In genomic region chr22:41770715-41771452, GRCh38 we compare ENCODE assay signal across 26 cellular contexts. TPM values are rescaled to one million over a fixed set of nuclear protein-coding genes. Genes with fewer than 3 reads are reported as not detected.
A peak's percentile ranks its signal among the peaks of the same experiment; 100 is the strongest.
DNase-seq lines count a peak whose midpoint lies in the region; ATAC-seq, FAIRE-seq and TF ChIP-seq lines count a peak whose summit lies in the region.
"Had no signal": no experiment of that assay in that cellular context is flagged by ENCODE, and none has a peak within 500 bp of the region (broad histone marks: within the 10 kb centered on the region; RNA-seq: fewer than 3 reads in every experiment).

No MANE protein-coding gene starts in this region.

- no peaks in the 10 kb centered on the region for H3K36me3 Mint-ChIP-seq in activated CD4-positive, alpha-beta memory T cell treated with anti-CD3 and anti-CD28 coated beads for 36 hours
- no peaks in the 10 kb centered on the region for H3K36me3 Mint-ChIP-seq in activated CD4-positive, alpha-beta memory T cell treated with anti-CD3 and anti-CD28 coated beads, Interleukin-2, amount 10 ng/mL, durations not matched to agents 7 days and 5 days (ENCODE audit: low read depth)
- H3K36me3 Mint-ChIP-seq in naive thymus-derived CD4-positive, alpha-beta T cell: no peaks in the 10 kb centered on the region
- H3K36me3 Mint-ChIP-seq: brain, mesothelial cell of epicardium, natural killer cell, type B pancreatic cell had no signal

- WGBS in K562 (ENCODE audit: insufficient coverage, low coverage, missing lambda C conversion rate): 3% methylated on average over 5 of the region's 5 CpGs
- WGBS in esophagus muscularis mucosa: 86% methylated on average over 5 of the region's 5 CpGs

- H3K27me3 Mint-ChIP-seq in activated CD4-positive, alpha-beta memory T cell treated with anti-CD3 and anti-CD28 coated beads for 36 hours: no peaks in the 10 kb centered on the region
- H3K27me3 Mint-ChIP-seq in activated CD4-positive, alpha-beta memory T cell treated with anti-CD3 and anti-CD28 coated beads, Interleukin-2, amount 10 ng/mL, durations not matched to agents 7 days and 5 days: no peaks in the 10 kb centered on the region
- H3K27me3 Mint-ChIP-seq in naive thymus-derived CD4-positive, alpha-beta T cell: no peaks in the 10 kb centered on the region
- H3K27me3 Mint-ChIP-seq: activated naive CD8-positive, alpha-beta T cell treated with anti-CD3 and anti-CD28 coated beads, Interleukin-2, amount 50 U/mL, for 24 hours; effector memory CD8-positive, alpha-beta T cell; type B pancreatic cell had no signal

- H3K9me3 ChIP-seq in HEK293 (ENCODE audit: control insufficient read depth, insufficient read depth, low read depth, low read length) (no peaks in the 10 kb centered on the region), K562 (replicated peaks; ENCODE audit: control insufficient read depth, insufficient read depth, low read depth, low read length) (no peaks in the 10 kb centered on the region), esophagus muscularis mucosa (no peaks in the 10 kb centered on the region)
- no peaks in the 10 kb centered on the region for H3K9me3 ChIP-seq in naive thymus-derived CD4-positive, alpha-beta T cell (ENCODE audit: control insufficient read depth in 2 of 3, low read length in 3 of 3)
- H3K9me3 ChIP-seq: BLaER1, stomach had no signal

- peak overlapping the region; percentile 69 for H3K27ac Mint-ChIP-seq in activated CD4-positive, alpha-beta memory T cell treated with anti-CD3 and anti-CD28 coated beads for 36 hours
- no peak overlapping the region for H3K27ac Mint-ChIP-seq in activated CD4-positive, alpha-beta memory T cell treated with anti-CD3 and anti-CD28 coated beads, Interleukin-2, amount 10 ng/mL, durations not matched to agents 7 days and 5 days
- H3K27ac Mint-ChIP-seq in naive thymus-derived CD4-positive, alpha-beta T cell: no peak overlapping the region
- H3K27ac Mint-ChIP-seq: activated naive CD8-positive, alpha-beta T cell treated with anti-CD3 and anti-CD28 coated beads, Interleukin-2, amount 50 U/mL, for 24 hours; activated T-helper 2 cell treated with anti-CD3 and anti-CD28 coated beads, Interferon-gamma antibody, Interleukin-2, Interleukin-4, amounts not matched to agents 10 μg/mL and 5 μg/mL and 100 μg/mL, durations not matched to agents 14 hours and 24 hours and 36 hours; brain; effector memory CD8-positive, alpha-beta T cell; mesothelial cell of epicardium; natural killer cell; type B pancreatic cell had no signal

- H3K9me3 Mint-ChIP-seq in activated CD4-positive, alpha-beta memory T cell treated with anti-CD3 and anti-CD28 coated beads for 36 hours: no peaks in the 10 kb centered on the region
- H3K9me3 Mint-ChIP-seq in activated CD4-positive, alpha-beta memory T cell treated with anti-CD3 and anti-CD28 coated beads, Interleukin-2, amount 10 ng/mL, durations not matched to agents 7 days and 5 days: no peaks in the 10 kb centered on the region
- H3K9me3 Mint-ChIP-seq in naive thymus-derived CD4-positive, alpha-beta T cell: peaks cover 0 to 2% (median 0%) of the 10 kb centered on the region in 11 donors
- H3K9me3 Mint-ChIP-seq: activated naive CD8-positive, alpha-beta T cell treated with anti-CD3 and anti-CD28 coated beads, Interleukin-2, amount 50 U/mL, for 24 hours; activated T-helper 2 cell treated with anti-CD3 and anti-CD28 coated beads, Interferon-gamma antibody, Interleukin-2, Interleukin-4, amounts not matched to agents 10 μg/mL and 5 μg/mL and 100 μg/mL, durations not matched to agents 14 hours and 24 hours and 36 hours; brain; effector memory CD8-positive, alpha-beta T cell; mesothelial cell of epicardium; natural killer cell had no signal

- ATAC-seq in K562 (no peak), left colon (no peak)
- ATAC-seq in naive thymus-derived CD4-positive, alpha-beta T cell: peak; percentile 23
- ATAC-seq: activated naive CD8-positive, alpha-beta T cell treated with anti-CD3 and anti-CD28 coated beads, Interleukin-2, amount 50 U/mL, for 24 hours; effector memory CD8-positive, alpha-beta T cell; left lobe of liver; natural killer cell had no signal

- no peak for TF ChIP-seq POLR2A in K562 (conservative IDR thresholded peaks at IDR 0.05)
- TF ChIP-seq POLR2A in esophagus muscularis mucosa (IDR thresholded peaks at IDR 0.05; ENCODE audit: low read depth): no peak

- H3K79me2 ChIP-seq in K562 (ENCODE audit: control insufficient read depth, insufficient read depth, low read length): no peaks in the 10 kb centered on the region

- H3K27me3 ChIP-seq in K562 (ENCODE audit: control insufficient read depth in 2 of 2, insufficient read depth in 2 of 2, low read length in 2 of 2): peaks cover 0 to 2% of the 10 kb centered on the region in 2 experiments; a peak in 1 of 5 replicates
- no peaks in the 10 kb centered on the region for H3K27me3 ChIP-seq in naive thymus-derived CD4-positive, alpha-beta T cell (ENCODE audit: control insufficient read depth in 2 of 2, insufficient read depth in 2 of 2, low read length in 2 of 2)
- no peaks in the 10 kb centered on the region for H3K27me3 ChIP-seq in esophagus muscularis mucosa
- H3K27me3 ChIP-seq: BLaER1, stomach had no signal

- POLR2A ChIA-PET in activated CD4-positive, alpha-beta memory T cell treated with anti-CD3 and anti-CD28 coated beads for 36 hours (lab: Charles Lee): interaction anchor here (0.6 to 3.5 kb wide), 2 partner anchors 10 to 26 kb away, joined by 3 to 15 read pairs; no protein-coding TSS in a partner anchor
- POLR2A ChIA-PET in activated CD4-positive, alpha-beta memory T cell treated with anti-CD3 and anti-CD28 coated beads, Interleukin-2, amount 10 ng/mL, durations not matched to agents 7 days and 5 days (lab: Charles Lee): interaction anchor here (1.0 to 1.5 kb wide), 3 partner anchors 11 to 62 kb away, joined by 3 to 16 read pairs (median 9); partner anchors contain the start of genes CCDC134 and SREBF2
- POLR2A ChIA-PET in HEK293 (lab: Yijun Ruan, JAX) (no interaction called here), K562 (lab: Yijun Ruan, JAX) (interaction anchor here (0.6 to 1.1 kb wide), 3 partner anchors 23 to 215 kb away, joined by 3 to 5 read pairs (median 3); partner anchors contain the start of gene SNU13)
- POLR2A ChIA-PET in naive thymus-derived CD4-positive, alpha-beta T cell (lab: Charles Lee): no interaction called here

- no peak for TF ChIP-seq RAD21 in K562 (CRISPR knock-in tag; conservative IDR thresholded peaks at IDR 0.05 in 1 of 2, IDR thresholded peaks at IDR 0.05 in 1 of 2)

- H2AFZ ChIP-seq in K562 (ENCODE audit: low read depth, low read length): no peak overlapping the region

- TF ChIP-seq EP300 in K562 (IDR thresholded peaks at IDR 0.05; ENCODE audit: low read length) (no peak), esophagus muscularis mucosa (IDR thresholded peaks at IDR 0.05) (no peak)

- H4K20me1 ChIP-seq in K562 (replicated peaks; ENCODE audit: control insufficient read depth, insufficient read depth, low read length): no peaks in the 10 kb centered on the region
- H4K20me1 ChIP-seq: BLaER1 had no signal

- CTCF ChIA-PET in activated CD4-positive, alpha-beta memory T cell treated with anti-CD3 and anti-CD28 coated beads for 36 hours (lab: Charles Lee): interaction anchor here (1.0 to 1.5 kb wide), 2 partner anchors 8 to 24 kb away, joined by 3 to 5 read pairs; no protein-coding TSS in a partner anchor
- CTCF ChIA-PET in activated CD4-positive, alpha-beta memory T cell treated with anti-CD3 and anti-CD28 coated beads, Interleukin-2, amount 10 ng/mL, durations not matched to agents 7 days and 5 days (lab: Charles Lee): interaction anchor here (0.7 to 1.9 kb wide), 3 partner anchors 10 to 73 kb away, joined by 3 to 7 read pairs (median 3); no protein-coding TSS in a partner anchor
- CTCF ChIA-PET in HEK293 (lab: Yijun Ruan, JAX) (interaction anchor here (0.7 kb wide), 1 partner anchor 194 kb away, joined by 3 read pairs; no protein-coding TSS in a partner anchor), K562 (lab: Yijun Ruan, JAX; ENCODE audit: low intra/inter-chr PET ratio) (no interaction called here)
- CTCF ChIA-PET in naive thymus-derived CD4-positive, alpha-beta T cell (lab: Charles Lee): no interaction called here

- no peak overlapping the region for H3K4me3 Mint-ChIP-seq in activated CD4-positive, alpha-beta memory T cell treated with anti-CD3 and anti-CD28 coated beads for 36 hours
- H3K4me3 Mint-ChIP-seq in activated CD4-positive, alpha-beta memory T cell treated with anti-CD3 and anti-CD28 coated beads, Interleukin-2, amount 10 ng/mL, durations not matched to agents 7 days and 5 days: no peak overlapping the region
- no peak overlapping the region for H3K4me3 Mint-ChIP-seq in naive thymus-derived CD4-positive, alpha-beta T cell
- H3K4me3 Mint-ChIP-seq: activated naive CD8-positive, alpha-beta T cell treated with anti-CD3 and anti-CD28 coated beads, Interleukin-2, amount 50 U/mL, for 24 hours; brain; effector memory CD8-positive, alpha-beta T cell; mesothelial cell of epicardium; natural killer cell; type B pancreatic cell had no signal

- no peak overlapping the region for H3K4me2 ChIP-seq in K562 (ENCODE audit: insufficient read depth, low read length)
- H3K4me2 ChIP-seq: BLaER1 had no signal

- H3K9ac ChIP-seq in K562 (ENCODE audit: insufficient read depth in 1 of 2, low read depth in 2 of 2, low read length in 2 of 2): no peak overlapping the region
- H3K9ac ChIP-seq: BLaER1 had no signal

- no peaks in the 10 kb centered on the region for H3K9me1 ChIP-seq in K562 (ENCODE audit: control insufficient read depth, insufficient read depth, low read length)

- H3K4me3 ChIP-seq in HEK293 (ENCODE audit: low read depth, low read length) (no peak overlapping the region), K562 (no peak overlapping the region), esophagus muscularis mucosa (no peak overlapping the region)
- H3K4me3 ChIP-seq in naive thymus-derived CD4-positive, alpha-beta T cell (ENCODE audit: low read length): no peak overlapping the region
- H3K4me3 ChIP-seq: BLaER1, stomach had no signal

- H3K36me3 ChIP-seq in HEK293 (ENCODE audit: control insufficient read depth in 2 of 2, insufficient read depth in 1 of 2, low read length in 2 of 2) (no peaks in the 10 kb centered on the region), K562 (ENCODE audit: control insufficient read depth, insufficient read depth, low read length) (no peaks in the 10 kb centered on the region), esophagus muscularis mucosa (no peaks in the 10 kb centered on the region)
- no peaks in the 10 kb centered on the region for H3K36me3 ChIP-seq in naive thymus-derived CD4-positive, alpha-beta T cell (ENCODE audit: control insufficient read depth in 2 of 3, insufficient read depth in 3 of 3, low read length in 3 of 3)
- H3K36me3 ChIP-seq: BLaER1, stomach had no signal

- FAIRE-seq in K562 (lab: Jason Lieb, UNC): no peak
- FAIRE-seq: colon had no signal

- peaks cover 18% of the 10 kb centered on the region for H3K4me1 Mint-ChIP-seq in activated CD4-positive, alpha-beta memory T cell treated with anti-CD3 and anti-CD28 coated beads for 36 hours (ENCODE audit: low read depth)
- H3K4me1 Mint-ChIP-seq in activated CD4-positive, alpha-beta memory T cell treated with anti-CD3 and anti-CD28 coated beads, Interleukin-2, amount 10 ng/mL, durations not matched to agents 7 days and 5 days: peaks cover 18% of the 10 kb centered on the region
- H3K4me1 Mint-ChIP-seq in naive thymus-derived CD4-positive, alpha-beta T cell: peaks cover 0 to 10% (median 0%) of the 10 kb centered on the region in 7 donors
- H3K4me1 Mint-ChIP-seq: mesothelial cell of epicardium, natural killer cell had no signal

- in situ Hi-C loops in K562 (cut with MboI): no loop called here

- no peak overlapping the region for H3K27ac ChIP-seq in HEK293 (ENCODE audit: extremely low read depth, low read depth, low read length)
- H3K27ac ChIP-seq in K562 (ENCODE audit: extremely low read depth, low read depth, low read length): no peak overlapping the region
- no peak overlapping the region for H3K27ac ChIP-seq in naive thymus-derived CD4-positive, alpha-beta T cell (ENCODE audit: low read depth, low read length)
- H3K27ac ChIP-seq in esophagus muscularis mucosa (replicated peaks in 1 of 4): no peak overlapping the region
- H3K27ac ChIP-seq: BLaER1, stomach had no signal

- intact Hi-C loops in activated CD4-positive, alpha-beta memory T cell treated with anti-CD3 and anti-CD28 coated beads for 36 hours (cut with micrococcal nuclease): no loop called here
- intact Hi-C loops in K562 (cut with micrococcal nuclease): no loop called here
- intact Hi-C loops in naive thymus-derived CD4-positive, alpha-beta T cell (cut with micrococcal nuclease): no loop called here
- intact Hi-C loops in left colon (cut with DNase I, micrococcal nuclease): no loop called here
- intact Hi-C loops in esophagus muscularis mucosa (cut with DNase I): no loop called here

- BruUV-seq in K562 (replicated peaks; lab: Mats Ljungman, UMichigan): no TSS peak

- no peak for TF ChIP-seq CTCF in HEK293 (tag by site-specific recombination; IDR thresholded peaks at IDR 0.05)
- no peak for TF ChIP-seq CTCF in K562 (IDR thresholded peaks at IDR 0.05 in 2 of 3, conservative IDR thresholded peaks at IDR 0.05 in 1 of 3; ENCODE audit: insufficient read depth in 2 of 3, low read depth in 1 of 3, low read length in 3 of 3)
- no peak for TF ChIP-seq CTCF in esophagus muscularis mucosa (IDR thresholded peaks at IDR 0.05)

- H3K4me1 ChIP-seq in HEK293 (ENCODE audit: control insufficient read depth, insufficient read depth, low read length) (no peaks in the 10 kb centered on the region), K562 (replicated peaks in 1 of 2; ENCODE audit: control insufficient read depth in 2 of 2, insufficient read depth in 2 of 2, low read length in 2 of 2) (no peaks in the 10 kb centered on the region), esophagus muscularis mucosa (no peaks in the 10 kb centered on the region)
- H3K4me1 ChIP-seq in naive thymus-derived CD4-positive, alpha-beta T cell (ENCODE audit: control insufficient read depth in 2 of 2, insufficient read depth in 2 of 2, low read length in 2 of 2): no peaks in the 10 kb centered on the region

- peak; percentile 40 for DNase-seq in activated CD4-positive, alpha-beta memory T cell treated with anti-CD3 and anti-CD28 coated beads for 36 hours
- no peak for DNase-seq in activated CD4-positive, alpha-beta memory T cell treated with anti-CD3 and anti-CD28 coated beads, Interleukin-2, amount 10 ng/mL, durations not matched to agents 7 days and 5 days
- DNase-seq in K562 (ENCODE audit: extremely low read depth in 1 of 4, low spot score in 3 of 4) (no peak), left colon (no peak), LoVo (ENCODE audit: low spot score) (no peak), esophagus muscularis mucosa (ENCODE audit: extremely low spot score) (no peak)
- no peak for DNase-seq in naive thymus-derived CD4-positive, alpha-beta T cell
- DNase-seq: activated CD4-positive, CD25-positive, alpha-beta regulatory T cell; activated naive CD8-positive, alpha-beta T cell treated with anti-CD3 and anti-CD28 coated beads, Interleukin-2, amount 50 U/mL, for 24 hours; Calu3; effector memory CD8-positive, alpha-beta T cell; natural killer cell; NCI-H2107; NCI-H510A; NK-92 treated with Interleukin-12 subunit alpha and Interleukin-12 subunit beta, amount 100 ng/mL, for 24 hours; stimulated activated CD4-positive, alpha-beta T cell treated with anti-CD3 and anti-CD28 coated beads, Interleukin-4, amount 100 ng/mL, for 4 hours; stomach; T-helper 9 cell had no signal

RNA-seq across cellular contexts. Expression of gene CCDC134, which starts 29.6 kb away (rescaled TPM):
- total RNA-seq in activated CD4-positive, alpha-beta memory T cell treated with anti-CD3 and anti-CD28 coated beads for 36 hours: 10 to 100 TPM; 16.1 to 17.6 TPM
- total RNA-seq in activated CD4-positive, alpha-beta memory T cell treated with anti-CD3 and anti-CD28 coated beads, Interleukin-2, amount 10 ng/mL, durations not matched to agents 7 days and 5 days: 10 to 100 TPM; 17.9 to 20.3 TPM
- total RNA-seq in K562 (2011; cell fraction: chromatin; rRNA removed; ENCODE audit: low replicate concordance): 11.6 and 24.3 TPM in 2 replicates
- 22.4 and 24.5 TPM in 2 replicates for total RNA-seq in K562 (2011; cell fraction: nucleolus; rRNA removed)
- 18.8 and 20.0 TPM in 2 replicates for total RNA-seq in K562 (2011; cell fraction: nucleoplasm; rRNA removed)
- 6.9 and 11.7 TPM in 2 replicates for total RNA-seq in K562 (2014; rRNA removed)
- 6.3 and 7.7 TPM in 2 replicates for total RNA-seq in K562 (2014; rRNA removed; fragmentation: Illumina TruSeq; extraction: Trizol)
- 9.2 and 9.5 TPM in 2 replicates for total RNA-seq in K562 (2015; rRNA removed; fragmentation: Illumina TruSeq; extraction: Trizol)
- 11.9 and 12.4 TPM in 2 replicates for total RNA-seq in K562 (2021)
- polyA plus RNA-seq in K562 (2011; rRNA removed): 5.0 and 5.1 TPM in 2 replicates
- 5.5 and 6.0 TPM in 2 replicates for polyA plus RNA-seq in K562 (2011; cell fraction: cytosol; rRNA removed)
- polyA plus RNA-seq in K562 (2011; cell fraction: nucleus; rRNA removed): 3.8 and 5.5 TPM in 2 replicates
- polyA plus RNA-seq in K562 (2012): 2.4 and 3.0 TPM in 2 replicates
- polyA plus RNA-seq in K562 (2014; fragmentation: Illumina TruSeq; extraction: Trizol): 4.2 and 5.3 TPM in 2 replicates
- polyA plus RNA-seq in K562 (2014; fragmentation: Nextera tagmentation; extraction: Ambion mirVana): under 1 TPM; 0.56 to 0.99 TPM
- polyA plus RNA-seq in K562 (2014; rRNA removed): 5.2 and 6.8 TPM in 2 replicates
- polyA minus RNA-seq in K562 (2011; rRNA and poly(A)+ RNA removed): 13.2 and 19.0 TPM in 2 replicates
- polyA minus RNA-seq in K562 (2011; cell fraction: cytosol; rRNA and poly(A)+ RNA removed): 14.0 and 14.1 TPM in 2 replicates
- 7.5 and 9.2 TPM in 2 replicates for polyA minus RNA-seq in K562 (2011; cell fraction: nucleus; rRNA and poly(A)+ RNA removed)
- 10 to 100 TPM; 13.7 to 22.8 (median 18.2) TPM for total RNA-seq in naive thymus-derived CD4-positive, alpha-beta T cell
- 1 to 10 TPM; 4.5 to 9.1 TPM for polyA plus RNA-seq in naive thymus-derived CD4-positive, alpha-beta T cell
- 10 to 100 TPM in 1 of 2 donors, 1 to 10 TPM in 1; 8.8 to 11.0 TPM for total RNA-seq in left colon
- 10 to 100 TPM in 1 of 4 donors, 1 to 10 TPM in 3; 7.0 to 10.8 (median 8.7) TPM for total RNA-seq in esophagus muscularis mucosa

Comparison
In these comparisons a context has a peak if more than half of its experiments do, and no peak if none do; other contexts are left out.
1. CTCF ChIA-PET loops: an anchor here in activated CD4-positive, alpha-beta memory T cell treated with anti-CD3 and anti-CD28 coated beads for 36 hours (1.0 to 1.5 kb wide), activated CD4-positive, alpha-beta memory T cell treated with anti-CD3 and anti-CD28 coated beads, Interleukin-2, amount 10 ng/mL, durations not matched to agents 7 days and 5 days (0.7 to 1.9 kb wide) and HEK293 (0.7 kb wide); none called in K562 and naive thymus-derived CD4-positive, alpha-beta T cell.
2. POLR2A ChIA-PET loops: an anchor here in activated CD4-positive, alpha-beta memory T cell treated with anti-CD3 and anti-CD28 coated beads for 36 hours (0.6 to 3.5 kb wide), activated CD4-positive, alpha-beta memory T cell treated with anti-CD3 and anti-CD28 coated beads, Interleukin-2, amount 10 ng/mL, durations not matched to agents 7 days and 5 days (1.0 to 1.5 kb wide) and K562 (0.6 to 1.1 kb wide); none called in HEK293 and naive thymus-derived CD4-positive, alpha-beta T cell.